Comparison of ENCODE assay signal across 12 cellular contexts in the genomic region with DNA sequence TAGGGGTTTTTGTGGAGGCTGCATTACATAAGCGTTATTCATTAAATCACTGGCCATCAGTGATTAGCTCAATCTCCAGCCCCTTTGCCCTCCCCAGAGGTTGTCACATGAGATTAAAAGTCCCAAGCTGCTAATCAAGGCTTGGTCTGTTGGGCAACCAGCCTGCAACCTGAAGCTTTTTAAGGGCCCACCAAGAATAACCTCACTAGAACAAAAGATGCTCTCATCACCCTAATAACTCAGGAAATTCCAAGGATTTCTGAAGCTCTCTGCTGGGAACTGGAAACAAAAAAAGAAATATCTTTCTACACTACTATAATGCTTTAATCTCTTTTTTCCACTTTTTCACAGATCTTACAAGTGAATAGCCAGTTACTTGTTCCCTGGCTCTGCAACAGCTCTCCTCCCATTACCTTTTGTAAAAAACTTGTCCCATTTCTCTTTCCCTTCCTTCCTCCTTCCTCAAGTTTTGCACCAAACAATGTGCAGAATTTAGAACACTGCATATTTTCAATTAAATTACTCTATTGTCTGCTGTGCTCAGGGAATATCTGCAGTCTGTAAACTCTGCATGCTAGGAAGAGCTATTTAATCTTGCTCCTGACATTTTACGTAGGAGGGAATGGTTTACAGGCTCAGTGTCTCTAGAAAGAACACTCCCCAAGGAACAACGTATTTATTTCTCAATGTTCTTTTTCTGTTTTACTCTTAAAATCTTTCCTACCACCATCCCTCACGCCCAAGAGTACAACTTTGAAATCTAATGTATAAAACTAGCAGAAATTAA.
DNase-seq lines count a peak whose midpoint lies in the region; ATAC-seq and TF ChIP-seq lines count a peak whose summit lies in the region.
"Had no signal": no experiment of that assay in that cellular context is flagged by ENCODE, and none has a peak within 500 bp of the region (broad histone marks: within the 10 kb centered on the region; RNA-seq: fewer than 3 reads in every experiment).

No MANE protein-coding gene starts in this region.

- H3K4me3 ChIP-seq in GM23338: no peak overlapping the region
- H3K4me3 ChIP-seq in astrocyte of the spinal cord (ENCODE audit: low read depth, low read length): no peak overlapping the region
- H3K4me3 ChIP-seq in right cardiac atrium (ENCODE audit: low read length): no peak overlapping the region
- H3K4me3 ChIP-seq: vagina had no signal

- no peaks in the 10 kb centered on the region for H3K9me3 ChIP-seq in right cardiac atrium (ENCODE audit: control insufficient read depth, low read length)
- H3K9me3 ChIP-seq: vagina had no signal

- CTCF ChIA-PET in activated CD8-positive, alpha-beta memory T cell treated with anti-CD3 and anti-CD28 coated beads, Interleukin-2, amount 10 ng/mL, durations not matched to agents 7 days and 5 days (lab: Charles Lee): no interaction called here

- no peaks in the 10 kb centered on the region for H3K9me3 Mint-ChIP-seq in GM23338
- H3K9me3 Mint-ChIP-seq in activated CD8-positive, alpha-beta memory T cell treated with anti-CD3 and anti-CD28 coated beads, Interleukin-2, amount 10 ng/mL, durations not matched to agents 7 days and 5 days (ENCODE audit: low read depth): peaks cover 2% of the 10 kb centered on the region

- in situ Hi-C loops in astrocyte of the spinal cord (cut with HindIII; ENCODE audit: low sequenced_read_pairs): no loop called here

- H3K4me3 Mint-ChIP-seq in GM23338: no peak overlapping the region
- no peak overlapping the region for H3K4me3 Mint-ChIP-seq in activated CD8-positive, alpha-beta memory T cell treated with anti-CD3 and anti-CD28 coated beads, Interleukin-2, amount 10 ng/mL, durations not matched to agents 7 days and 5 days

- peak; percentile 47 for DNase-seq in GM23338 (ENCODE audit: low spot score)
- DNase-seq in astrocyte of the spinal cord (ENCODE audit: low read depth, low spot score): peak; percentile 40
- DNase-seq in right cardiac atrium: peak; percentile 34 to 66 (median 49)
- peak; percentile 30 for DNase-seq in renal cortical epithelial cell (ENCODE audit: low read depth)
- no peak for DNase-seq in AML-193 (lab: John Stamatoyannopoulos, UW)
- no peak for DNase-seq in activated CD8-positive, alpha-beta memory T cell treated with anti-CD3 and anti-CD28 coated beads, Interleukin-2, amount 10 ng/mL, durations not matched to agents 7 days and 5 days
- DNase-seq: activated T-cell treated with anti-CD3 and anti-CD28 coated beads, Interleukin-2, amount 50 U/mL, for 1 hour; H7 had no signal

- H3K27ac ChIP-seq in GM23338 (ENCODE audit: low read depth): peak overlapping the region; percentile 57
- H3K27ac ChIP-seq in right cardiac atrium (ENCODE audit: low read length): peak overlapping the region; percentile 1
- H3K27ac ChIP-seq: vagina, VCaP had no signal

- no peaks in the 10 kb centered on the region for H3K79me2 ChIP-seq in GM23338 (replicated peaks; ENCODE audit: insufficient read depth)

- H3K27me3 ChIP-seq in GM23338 (ENCODE audit: insufficient read depth) (no peaks in the 10 kb centered on the region), right cardiac atrium (ENCODE audit: control insufficient read depth, insufficient read depth) (no peaks in the 10 kb centered on the region)
- H3K27me3 ChIP-seq: vagina had no signal

- no peaks in the 10 kb centered on the region for H4K20me1 ChIP-seq in GM23338 (replicated peaks; ENCODE audit: insufficient read depth)

- H3K36me3 Mint-ChIP-seq in GM23338 (ENCODE audit: low read depth): no peaks in the 10 kb centered on the region
- H3K36me3 Mint-ChIP-seq in activated CD8-positive, alpha-beta memory T cell treated with anti-CD3 and anti-CD28 coated beads, Interleukin-2, amount 10 ng/mL, durations not matched to agents 7 days and 5 days: no peaks in the 10 kb centered on the region

- peak overlapping the region; percentile 2; the same call in 1 of the 2 replicates for H3K4me2 ChIP-seq in GM23338

- TF ChIP-seq CTCF in GM23338 (conservative IDR thresholded peaks at IDR 0.05; ENCODE audit: low read depth in 2 of 2) (no peak), astrocyte of the spinal cord (IDR thresholded peaks at IDR 0.05; ENCODE audit: low read depth, low read length) (no peak)

- H3K27me3 Mint-ChIP-seq in GM23338 (ENCODE audit: insufficient read depth, low read depth, poor library complexity): no peaks in the 10 kb centered on the region
- H3K27me3 Mint-ChIP-seq in activated CD8-positive, alpha-beta memory T cell treated with anti-CD3 and anti-CD28 coated beads, Interleukin-2, amount 10 ng/mL, durations not matched to agents 7 days and 5 days: no peaks in the 10 kb centered on the region

- no peaks in the 10 kb centered on the region for H3K36me3 ChIP-seq in GM23338 (ENCODE audit: insufficient read depth)
- H3K36me3 ChIP-seq: vagina had no signal

- peaks cover 23% of the 10 kb centered on the region for H3K4me1 Mint-ChIP-seq in GM23338
- no peaks in the 10 kb centered on the region for H3K4me1 Mint-ChIP-seq in activated CD8-positive, alpha-beta memory T cell treated with anti-CD3 and anti-CD28 coated beads, Interleukin-2, amount 10 ng/mL, durations not matched to agents 7 days and 5 days

- 41% methylated on average over 4 of the region's 4 CpGs for WGBS in right cardiac atrium

- H2AFZ ChIP-seq in GM23338: no peak overlapping the region

- peaks cover 5% of the 10 kb centered on the region; the same call in 1 of the 2 replicates for H3K9me2 ChIP-seq in GM23338 (ENCODE audit: insufficient read depth)

- peak; percentile 62; the same call in 2 of the 3 replicates for ATAC-seq in GM23338
- peak; percentile 81 to 89 for ATAC-seq in right cardiac atrium
- no peak for ATAC-seq in activated CD8-positive, alpha-beta memory T cell treated with anti-CD3 and anti-CD28 coated beads, Interleukin-2, amount 10 ng/mL, durations not matched to agents 7 days and 5 days
- ATAC-seq in HG02588 (IDR thresholded peaks at IDR 0.05; ENCODE audit: unreplicated experiment): no peak
- no peak for ATAC-seq in GM18858 (IDR thresholded peaks at IDR 0.05; ENCODE audit: unreplicated experiment)

- H3K27ac Mint-ChIP-seq in GM23338: peak overlapping the region; percentile 43
- H3K27ac Mint-ChIP-seq in activated CD8-positive, alpha-beta memory T cell treated with anti-CD3 and anti-CD28 coated beads, Interleukin-2, amount 10 ng/mL, durations not matched to agents 7 days and 5 days: no peak overlapping the region

- intact Hi-C loops in right cardiac atrium (cut with DNase I): no loop called here

- H3F3A ChIP-seq in GM23338 (replicated peaks; ENCODE audit: low read depth): no peaks in the 10 kb centered on the region

- H3K4me1 ChIP-seq in GM23338 (ENCODE audit: insufficient read depth) (peaks cover 16% of the 10 kb centered on the region), right cardiac atrium (ENCODE audit: control insufficient read depth, insufficient read depth, low read length) (peaks cover 3% of the 10 kb centered on the region)
- H3K4me1 ChIP-seq: vagina had no signal

TF ChIP-seq in GM23338, 12 proteins besides CTCF, POLR2A, EP300 and RAD21:
- no peak for TF ChIP-seq EZH2 (IDR thresholded peaks at IDR 0.05; ENCODE audit: low read depth, unreplicated experiment)
- TF ChIP-seq JUNB (IDR thresholded peaks at IDR 0.05; ENCODE audit: unreplicated experiment): no peak

Comparison
In these comparisons a context has a peak if more than half of its experiments do, and no peak if none do; other contexts are left out.
1. ATAC-seq: peak in GM23338 (single experiment) and right cardiac atrium (2 of 2); none in activated CD8-positive, alpha-beta memory T cell treated with anti-CD3 and anti-CD28 coated beads, Interleukin-2, amount 10 ng/mL, durations not matched to agents 7 days and 5 days (single experiment), HG02588 (single experiment) and GM18858 (single experiment).
2. DNase-seq: peak in GM23338 (single experiment), astrocyte of the spinal cord (single experiment), right cardiac atrium (3 of 3) and renal cortical epithelial cell (single experiment); none in AML-193 (0 of 2) and activated CD8-positive, alpha-beta memory T cell treated with anti-CD3 and anti-CD28 coated beads, Interleukin-2, amount 10 ng/mL, durations not matched to agents 7 days and 5 days (single experiment).